In the genomic region with DNA sequence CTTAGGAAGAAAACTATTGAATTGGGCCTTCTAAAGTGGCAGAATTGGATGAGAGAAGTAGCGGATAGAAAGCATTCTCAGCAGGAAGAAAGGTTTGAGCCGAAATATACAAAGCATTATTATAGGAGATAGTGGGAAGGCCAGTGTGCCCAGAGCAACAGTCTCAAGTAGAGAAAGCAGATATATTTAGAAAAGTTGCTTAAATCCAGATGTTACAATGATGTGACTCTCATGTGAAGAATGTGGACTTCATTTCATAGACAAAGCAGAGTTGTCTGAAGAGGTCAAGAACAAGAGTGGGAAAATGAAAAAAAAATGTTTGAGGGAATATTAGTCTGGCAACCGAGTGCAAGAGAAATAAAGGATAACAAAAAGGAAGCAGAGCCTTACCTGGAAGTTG, we compare ENCODE assay signal across 19 cellular contexts.
A peak's percentile ranks its signal among the peaks of the same experiment; 100 is the strongest.
DNase-seq lines count a peak whose midpoint lies in the region; ATAC-seq and TF ChIP-seq lines count a peak whose summit lies in the region.
"Had no signal": no experiment of that assay in that cellular context is flagged by ENCODE, and none has a peak within 500 bp of the region (broad histone marks: within the 10 kb centered on the region; RNA-seq: fewer than 3 reads in every experiment).

No MANE protein-coding gene starts in this region.

- TF ChIP-seq CTCF in AG10803 (conservative IDR thresholded peaks at IDR 0.05; ENCODE audit: low read length) (no peak), fibroblast of pulmonary artery (IDR thresholded peaks at IDR 0.05; ENCODE audit: low read length, missing control alignments) (no peak), gastrocnemius medialis (IDR thresholded peaks at IDR 0.05 in 4 of 5, conservative IDR thresholded peaks at IDR 0.05 in 1 of 5) (no peak)

- DNase-seq in AG10803 (ENCODE audit: low read depth) (peak; percentile 29), fibroblast of pulmonary artery (ENCODE audit: low read depth) (peak; percentile 77), gastrocnemius medialis (no peak), SW 1271 (lab: John Stamatoyannopoulos, UW) (no peak)
- DNase-seq in stimulated activated CD4-positive, alpha-beta T cell treated with anti-CD3 and anti-CD28 coated beads, Interleukin-1b, Interleukin-23, amount 100 ng/mL, for 48 hours, result no peak
- DNase-seq in activated naive CD4-positive, alpha-beta T cell treated with anti-CD3 and anti-CD28 coated beads for 36 hours, result no peak
- DNase-seq: activated CD4-positive, alpha-beta memory T cell treated with anti-CD3 and anti-CD28 coated beads for 36 hours; activated naive CD8-positive, alpha-beta T cell treated with anti-CD3 and anti-CD28 coated beads for 36 hours; activated T-cell treated with anti-CD3 and anti-CD28 coated beads, Interleukin-2, amount 50 U/mL, for 4 hours; effector memory CD4-positive, alpha-beta T cell; NCI-H1930; Right ventricle myocardium superior; T-helper 17 cell; upper lobe of right lung had no signal

- peak; percentile 31; the same call in 2 of the 3 replicates for ATAC-seq in SK-N-SH treated with all-trans-retinoic acid at 6 μM for 48 hours
- peak in 1 of 2 donors; percentile 37 for ATAC-seq in gastrocnemius medialis
- ATAC-seq in GM18909 (IDR thresholded peaks at IDR 0.05; ENCODE audit: poor library complexity, unreplicated experiment), result no peak
- ATAC-seq: activated T-cell treated with anti-CD3 and anti-CD28 coated beads, Interleukin-2, amount 50 U/mL, for 4 hours; GM12878; T-helper 17 cell; upper lobe of right lung had no signal

- peak overlapping the region; percentile 7 to 73 (median 51) for H3K27ac ChIP-seq in gastrocnemius medialis
- H3K27ac ChIP-seq: parathyroid adenoma, upper lobe of right lung had no signal

- no peaks in the 10 kb centered on the region for H3K9me3 ChIP-seq in gastrocnemius medialis
- H3K9me3 ChIP-seq: upper lobe of right lung had no signal

- H3K9me3 Mint-ChIP-seq in activated naive CD4-positive, alpha-beta T cell treated with anti-CD3 and anti-CD28 coated beads for 36 hours, result no peaks in the 10 kb centered on the region
- H3K9me3 Mint-ChIP-seq: activated CD4-positive, alpha-beta memory T cell treated with anti-CD3 and anti-CD28 coated beads for 36 hours; activated naive CD8-positive, alpha-beta T cell treated with anti-CD3 and anti-CD28 coated beads for 36 hours; activated T-cell treated with anti-CD3 and anti-CD28 coated beads, Interleukin-2, amount 50 U/mL, for 4 hours; IgD-negative memory B cell had no signal

- no peaks in the 10 kb centered on the region for H3K36me3 ChIP-seq in gastrocnemius medialis
- H3K36me3 ChIP-seq: upper lobe of right lung had no signal

- no peak overlapping the region for H3K4me3 ChIP-seq in AG10803 (ENCODE audit: low read length)
- no peak overlapping the region for H3K4me3 ChIP-seq in fibroblast of pulmonary artery (replicated peaks; ENCODE audit: low read depth, low read length)
- no peak overlapping the region for H3K4me3 ChIP-seq in gastrocnemius medialis
- H3K4me3 ChIP-seq: GM12878, upper lobe of right lung had no signal

- no peaks in the 10 kb centered on the region for H3K27me3 ChIP-seq in gastrocnemius medialis
- H3K27me3 ChIP-seq: upper lobe of right lung had no signal

- H3K27me3 Mint-ChIP-seq in activated naive CD4-positive, alpha-beta T cell treated with anti-CD3 and anti-CD28 coated beads for 36 hours (ENCODE audit: low read depth), result no peaks in the 10 kb centered on the region
- H3K27me3 Mint-ChIP-seq: activated CD4-positive, alpha-beta memory T cell treated with anti-CD3 and anti-CD28 coated beads for 36 hours; activated naive CD8-positive, alpha-beta T cell treated with anti-CD3 and anti-CD28 coated beads for 36 hours had no signal

- H3K4me1 ChIP-seq in gastrocnemius medialis, result peaks cover 41 to 49% of the 10 kb centered on the region in 2 donors
- H3K4me1 ChIP-seq: parathyroid adenoma, upper lobe of right lung had no signal

- intact Hi-C loops in gastrocnemius medialis (cut with DNase I; ENCODE audit: low total_unique reads), result no loop called here
- intact Hi-C loops in activated naive CD4-positive, alpha-beta T cell treated with anti-CD3 and anti-CD28 coated beads for 36 hours (cut with micrococcal nuclease), result no loop called here

- H3K36me3 Mint-ChIP-seq in activated naive CD4-positive, alpha-beta T cell treated with anti-CD3 and anti-CD28 coated beads for 36 hours (ENCODE audit: low read depth), result no peaks in the 10 kb centered on the region
- H3K36me3 Mint-ChIP-seq: activated CD4-positive, alpha-beta memory T cell treated with anti-CD3 and anti-CD28 coated beads for 36 hours; activated naive CD8-positive, alpha-beta T cell treated with anti-CD3 and anti-CD28 coated beads for 36 hours had no signal

- no peaks in the 10 kb centered on the region for H3K4me1 Mint-ChIP-seq in activated naive CD4-positive, alpha-beta T cell treated with anti-CD3 and anti-CD28 coated beads for 36 hours (ENCODE audit: low read depth)
- H3K4me1 Mint-ChIP-seq: activated naive CD8-positive, alpha-beta T cell treated with anti-CD3 and anti-CD28 coated beads for 36 hours; IgD-negative memory B cell had no signal

- CTCF ChIA-PET in activated naive CD4-positive, alpha-beta T cell treated with anti-CD3 and anti-CD28 coated beads for 36 hours (lab: Charles Lee), result no interaction called here

- H3K4me3 Mint-ChIP-seq in activated naive CD4-positive, alpha-beta T cell treated with anti-CD3 and anti-CD28 coated beads for 36 hours, result no peak overlapping the region
- H3K4me3 Mint-ChIP-seq: activated CD4-positive, alpha-beta memory T cell treated with anti-CD3 and anti-CD28 coated beads for 36 hours; activated naive CD8-positive, alpha-beta T cell treated with anti-CD3 and anti-CD28 coated beads for 36 hours; activated T-cell treated with anti-CD3 and anti-CD28 coated beads, Interleukin-2, amount 50 U/mL, for 4 hours; IgD-negative memory B cell; T-helper 17 cell had no signal

- no peak for TF ChIP-seq POLR2A in gastrocnemius medialis (IDR thresholded peaks at IDR 0.05)

- in situ Hi-C loops in gastrocnemius medialis (cut with MboI; ENCODE audit: low sequenced_read_pairs in 4 of 4), result no loop called here

- H3K27ac Mint-ChIP-seq in activated naive CD4-positive, alpha-beta T cell treated with anti-CD3 and anti-CD28 coated beads for 36 hours, result no peak overlapping the region
- H3K27ac Mint-ChIP-seq: activated CD4-positive, alpha-beta memory T cell treated with anti-CD3 and anti-CD28 coated beads for 36 hours; activated naive CD8-positive, alpha-beta T cell treated with anti-CD3 and anti-CD28 coated beads for 36 hours; IgD-negative memory B cell; T-helper 17 cell had no signal

TF ChIP-seq in SK-N-SH treated with all-trans-retinoic acid at 6 μM for 48 hours, 23 proteins besides CTCF, POLR2A, EP300 and RAD21 (continues in another document):
- TF ChIP-seq RARB (CRISPR knock-in tag; IDR thresholded peaks at IDR 0.05) (no peak), TCF4 (CRISPR knock-in tag; IDR thresholded peaks at IDR 0.05; ENCODE audit: borderline replicate concordance) (no peak), PPARA (CRISPR knock-in tag; IDR thresholded peaks at IDR 0.05; ENCODE audit: borderline replicate concordance) (no peak), ZNF8 (CRISPR knock-in tag; IDR thresholded peaks at IDR 0.05) (no peak), ARNTL (CRISPR knock-in tag; IDR thresholded peaks at IDR 0.05; ENCODE audit: borderline replicate concordance, low read depth) (no peak), OSR1 (CRISPR knock-in tag; IDR thresholded peaks at IDR 0.05) (no peak), CSDC2 (CRISPR knock-in tag; IDR thresholded peaks at IDR 0.05) (no peak), ZC3H10 (CRISPR knock-in tag; IDR thresholded peaks at IDR 0.05) (no peak), GLIS3 (CRISPR knock-in tag; IDR thresholded peaks at IDR 0.05) (no peak), ZNF70 (CRISPR knock-in tag; IDR thresholded peaks at IDR 0.05) (no peak)
- TF ChIP-seq, protein P1, sequence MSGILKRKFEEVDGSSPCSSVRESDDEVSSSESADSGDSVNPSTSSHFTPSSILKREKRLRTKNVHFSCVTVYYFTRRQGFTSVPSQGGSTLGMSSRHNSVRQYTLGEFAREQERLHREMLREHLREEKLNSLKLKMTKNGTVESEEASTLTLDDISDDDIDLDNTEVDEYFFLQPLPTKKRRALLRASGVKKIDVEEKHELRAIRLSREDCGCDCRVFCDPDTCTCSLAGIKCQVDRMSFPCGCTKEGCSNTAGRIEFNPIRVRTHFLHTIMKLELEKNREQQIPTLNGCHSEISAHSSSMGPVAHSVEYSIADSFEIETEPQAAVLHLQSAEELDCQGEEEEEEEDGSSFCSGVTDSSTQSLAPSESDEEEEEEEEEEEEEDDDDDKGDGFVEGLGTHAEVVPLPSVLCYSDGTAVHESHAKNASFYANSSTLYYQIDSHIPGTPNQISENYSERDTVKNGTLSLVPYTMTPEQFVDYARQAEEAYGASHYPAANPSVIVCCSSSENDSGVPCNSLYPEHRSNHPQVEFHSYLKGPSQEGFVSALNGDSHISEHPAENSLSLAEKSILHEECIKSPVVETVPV (CRISPR knock-in tag; IDR thresholded peaks at IDR 0.05), result no peak
- TF ChIP-seq, protein P2, sequence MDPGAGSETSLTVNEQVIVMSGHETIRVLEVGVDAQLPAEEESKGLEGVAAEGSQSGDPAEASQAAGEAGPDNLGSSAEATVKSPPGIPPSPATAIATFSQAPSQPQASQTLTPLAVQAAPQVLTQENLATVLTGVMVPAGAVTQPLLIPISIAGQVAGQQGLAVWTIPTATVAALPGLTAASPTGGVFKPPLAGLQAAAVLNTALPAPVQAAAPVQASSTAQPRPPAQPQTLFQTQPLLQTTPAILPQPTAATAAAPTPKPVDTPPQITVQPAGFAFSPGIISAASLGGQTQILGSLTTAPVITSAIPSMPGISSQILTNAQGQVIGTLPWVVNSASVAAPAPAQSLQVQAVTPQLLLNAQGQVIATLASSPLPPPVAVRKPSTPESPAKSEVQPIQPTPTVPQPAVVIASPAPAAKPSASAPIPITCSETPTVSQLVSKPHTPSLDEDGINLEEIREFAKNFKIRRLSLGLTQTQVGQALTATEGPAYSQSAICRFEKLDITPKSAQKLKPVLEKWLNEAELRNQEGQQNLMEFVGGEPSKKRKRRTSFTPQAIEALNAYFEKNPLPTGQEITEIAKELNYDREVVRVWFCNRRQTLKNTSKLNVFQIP (CRISPR knock-in tag; IDR thresholded peaks at IDR 0.05; ENCODE audit: borderline replicate concordance, low read depth), result no peak

Comparison
In these comparisons a context has a peak if more than half of its experiments do, and no peak if none do; other contexts are left out.
1. DNase-seq: peak in AG10803 (single experiment) and fibroblast of pulmonary artery (single experiment); none in gastrocnemius medialis (0 of 2), stimulated activated CD4-positive, alpha-beta T cell treated with anti-CD3 and anti-CD28 coated beads, Interleukin-1b, Interleukin-23, amount 100 ng/mL, for 48 hours (single experiment), SW 1271 (0 of 2) and activated naive CD4-positive, alpha-beta T cell treated with anti-CD3 and anti-CD28 coated beads for 36 hours (single experiment).